8 cellular contexts compared by ENCODE assay signal in genomic region chr16:29975134-29975538, GRCh38. TPM values are rescaled to one million over a fixed set of nuclear protein-coding genes. Genes with fewer than 3 reads are reported as not detected.
DNase-seq lines count a peak whose midpoint lies in the region; FAIRE-seq and TF ChIP-seq lines count a peak whose summit lies in the region.

No MANE protein-coding gene starts in this region.

- no peak overlapping the region for H2BK15ac ChIP-seq in H9 (ENCODE audit: low read depth, low read length)

- no peak overlapping the region for H3K23ac ChIP-seq in H9 (ENCODE audit: insufficient read length, low read depth, low read length)

- no peak overlapping the region for H3K56ac ChIP-seq in H9 (ENCODE audit: insufficient read length, low read depth, low read length)

- DNase-seq in H9 = no peak
- DNase-seq in left ventricle myocardium inferior = no peak
- no peak for DNase-seq in small intestine
- DNase-seq in NCI-H1694 treated with DMSO at 0.1 percent for 48 hours (lab: John Stamatoyannopoulos, UW) = no peak
- DNase-seq in NK-92 (lab: John Stamatoyannopoulos, UW; ENCODE audit: unreplicated experiment) = no peak
- DNase-seq in stimulated activated CD4-positive, alpha-beta T cell treated with anti-CD3 and anti-CD28 coated beads, Interleukin-15, amount 100 ng/mL, for 24 hours = no peak

- H3K36me3 ChIP-seq in left ventricle myocardium inferior (peaks cover 30% of the 10 kb centered on the region), skeletal muscle satellite cell (ENCODE audit: insufficient read depth, low read length) (peaks cover 41% of the 10 kb centered on the region), small intestine (ENCODE audit: control insufficient read depth in 2 of 2, insufficient read depth in 2 of 2, low read length in 2 of 2) (peaks cover 4 to 11% of the 10 kb centered on the region in 2 donors)

- H2BK120ac ChIP-seq in H9 (ENCODE audit: low read depth, low read length, poor library complexity, severe bottlenecking) = no peak overlapping the region

- no peak overlapping the region for H3K4ac ChIP-seq in H9 (ENCODE audit: low read depth, low read length)

- H4K91ac ChIP-seq in H9 (ENCODE audit: insufficient read length, low read depth, low read length) = no peak overlapping the region

- H3K9ac ChIP-seq in H9 (ENCODE audit: extremely low read depth, insufficient read length, low read length) (peak overlapping the region; percentile 49), skeletal muscle satellite cell (ENCODE audit: low read depth, low read length) (peak overlapping the region; percentile 95)

- H3K4me1 Mint-ChIP-seq in H9 = peaks cover 29% of the 10 kb centered on the region in 2 experiments

- no peak overlapping the region for H2AK5ac ChIP-seq in H9 (ENCODE audit: insufficient read length, low read length)

- no peak overlapping the region for H3K27ac Mint-ChIP-seq in H9

- no peak overlapping the region for H4K5ac ChIP-seq in H9 (ENCODE audit: insufficient read length, low read depth, low read length)

- no peak overlapping the region for H3K14ac ChIP-seq in H9 (ENCODE audit: insufficient read depth, low read length)

- H2BK5ac ChIP-seq in H9 (ENCODE audit: insufficient read length, low read length) = no peak overlapping the region

- H3K4me3 Mint-ChIP-seq in H9 = peak overlapping the region; percentile 95 to 96

- H3K79me1 ChIP-seq in H9 (ENCODE audit: insufficient read depth, low read depth, low read length, poor library complexity, severe bottlenecking) = peaks cover 7% of the 10 kb centered on the region

- H3T11ph ChIP-seq in H9 (ENCODE audit: low read length) = no peak overlapping the region

- no peak overlapping the region for H3K18ac ChIP-seq in H9 (ENCODE audit: insufficient read length, low read depth, low read length)

- H3K4me1 ChIP-seq in H9 (ENCODE audit: insufficient read depth, low read length) (peaks cover 3% of the 10 kb centered on the region; the same call in 1 of the 2 replicates), left ventricle myocardium inferior (peaks cover 67% of the 10 kb centered on the region), skeletal muscle satellite cell (ENCODE audit: control insufficient read depth, insufficient read depth, low read length) (peaks cover 31% of the 10 kb centered on the region), small intestine (ENCODE audit: control insufficient read depth in 2 of 2, insufficient read depth in 1 of 2, low read depth in 1 of 2, low read length in 1 of 2) (peaks cover 0 to 12% of the 10 kb centered on the region in 2 donors)

- H3K4me3 ChIP-seq in WI38 (ENCODE audit: low read depth, low read length) (peak overlapping the region; percentile 85), left ventricle myocardium inferior (peak overlapping the region; percentile 97), skeletal muscle satellite cell (ENCODE audit: low read length) (peak overlapping the region; percentile 89), small intestine (ENCODE audit: low read depth in 1 of 2, low read length in 2 of 2) (peak overlapping the region in 1 of 2 donors; percentile 83)

- no peak overlapping the region for H4K8ac ChIP-seq in H9 (replicated peaks; ENCODE audit: insufficient read length, low read depth, low read length)

- H3K23me2 ChIP-seq in H9 (ENCODE audit: insufficient read length, low read depth, low read length, poor library complexity, severe bottlenecking) = peaks cover 14% of the 10 kb centered on the region

- peaks cover 16% of the 10 kb centered on the region for H3K27me3 Mint-ChIP-seq in H9 (ENCODE audit: low read depth)

- H3K4me2 ChIP-seq in H9 (ENCODE audit: insufficient read depth, insufficient read length, low read length) = peak overlapping the region; percentile 84
- peak overlapping the region; percentile 88 for H3K4me2 ChIP-seq in skeletal muscle satellite cell (ENCODE audit: low read length)

- peaks cover 37 to 50% (median 49%) of the 10 kb centered on the region in 3 experiments for H3K36me3 Mint-ChIP-seq in H9 (ENCODE audit: insufficient read depth in 1 of 3, low read depth in 3 of 3)

- WGBS in H9 (ENCODE audit: extremely low coverage, insufficient read length, low lambda C conversion rate) = no CpG with 5 or more reads among the region's 5 CpGs
- WGBS in small intestine, 3 donors = 42 to 65% (median 54%) methylated on average over 5 of the region's 5 CpGs

- intact Hi-C loops in left ventricle myocardium inferior (cut with micrococcal nuclease) = no loop called here

- peaks cover 7% of the 10 kb centered on the region for H3K9me3 ChIP-seq in H9 (ENCODE audit: control insufficient read depth, low read depth, low read length)
- H3K9me3 ChIP-seq in left ventricle myocardium inferior (replicated peaks) = no peaks in the 10 kb centered on the region
- H3K9me3 ChIP-seq in skeletal muscle satellite cell (replicated peaks; ENCODE audit: low read length) = no peaks in the 10 kb centered on the region
- H3K9me3 ChIP-seq in small intestine (ENCODE audit: control insufficient read depth, low read depth) = no peaks in the 10 kb centered on the region

- H4K20me1 ChIP-seq in H9 (ENCODE audit: control insufficient read depth, insufficient read depth, insufficient read length) = no peaks in the 10 kb centered on the region

- peaks cover 3% of the 10 kb centered on the region; the same call in 1 of the 2 replicates for H3K27me3 ChIP-seq in H9 (ENCODE audit: insufficient read depth, low read length)
- no peaks in the 10 kb centered on the region for H3K27me3 ChIP-seq in left ventricle myocardium inferior (ENCODE audit: low read depth)
- H3K27me3 ChIP-seq in skeletal muscle satellite cell (ENCODE audit: control insufficient read depth, insufficient read depth, low read length) = no peaks in the 10 kb centered on the region
- no peaks in the 10 kb centered on the region for H3K27me3 ChIP-seq in small intestine (ENCODE audit: control insufficient read depth in 2 of 2, insufficient read depth in 2 of 2, low read length in 2 of 2)

- peaks cover 14 to 16% of the 10 kb centered on the region in 2 experiments for H3K9me3 Mint-ChIP-seq in H9

- no peak for FAIRE-seq in small intestine (lab: Jason Lieb, UNC)

- TF ChIP-seq CTCF in H9 (conservative IDR thresholded peaks at IDR 0.05) = no peak
- TF ChIP-seq CTCF in WI38 (IDR thresholded peaks at IDR 0.05; ENCODE audit: low read depth, low read length) = no peak
- TF ChIP-seq CTCF in left ventricle myocardium inferior (IDR thresholded peaks at IDR 0.05; ENCODE audit: borderline replicate concordance) = no peak

- no peak overlapping the region for H2BK12ac ChIP-seq in H9 (ENCODE audit: insufficient read length, low read depth, low read length)

- peaks cover 5% of the 10 kb centered on the region; the same call in 1 of the 2 replicates for H3K79me2 ChIP-seq in H9 (ENCODE audit: insufficient read depth, low read length)

- no peak overlapping the region for H3K27ac ChIP-seq in H9 (ENCODE audit: insufficient read length, low read depth, low read length)
- peak overlapping the region; percentile 96 for H3K27ac ChIP-seq in left ventricle myocardium inferior (replicated peaks)
- H3K27ac ChIP-seq in small intestine (ENCODE audit: low read depth in 1 of 2, low read length in 1 of 2) = peak overlapping the region in 1 of 2 donors; percentile 95

- no peak overlapping the region for H2AFZ ChIP-seq in H9 (ENCODE audit: low read length)

- no peak overlapping the region for H2BK20ac ChIP-seq in H9 (ENCODE audit: low read depth, low read length, poor library complexity, severe bottlenecking)

RNA-seq across cellular contexts. Expression of gene TAOK2, which starts 1.5 kb away (rescaled TPM):
- 43.1 and 43.9 TPM in 2 replicates for total RNA-seq in H9 (2021)
- total RNA-seq in left ventricle myocardium inferior = 34.3 TPM
- total RNA-seq in skeletal muscle satellite cell (2012; rRNA removed) = 46.4 and 48.5 TPM in 2 replicates
- polyA plus RNA-seq in small intestine = 10 to 100 TPM; 21.6 to 30.0 (median 28.0) TPM

RNA-seq across cellular contexts. Expression of gene TMEM219, which starts 13.3 kb away (rescaled TPM):
- 82.1 and 89.1 TPM in 2 replicates for total RNA-seq in H9 (2021)
- total RNA-seq in left ventricle myocardium inferior = 63.2 TPM
- 61.6 and 63.6 TPM in 2 replicates for total RNA-seq in skeletal muscle satellite cell (2012; rRNA removed)
- polyA plus RNA-seq in small intestine = 100 to 1,000 TPM; 170 to 334 (median 314) TPM

RNA-seq across cellular contexts. Expression of gene HIRIP3, which starts 20.3 kb away (rescaled TPM):
- total RNA-seq in H9 (2021) (18.5 and 21.6 TPM in 2 replicates), left ventricle myocardium inferior (18.8 TPM)
- total RNA-seq in skeletal muscle satellite cell (2012; rRNA removed) = 6.1 and 7.0 TPM in 2 replicates
- 10 to 100 TPM; 14.6 to 15.2 (median 15.0) TPM for polyA plus RNA-seq in small intestine

RNA-seq across cellular contexts. Expression of gene INO80E, which starts 20.9 kb away (rescaled TPM):
- total RNA-seq in H9 (2021) (94.1 and 101 TPM in 2 replicates), left ventricle myocardium inferior (29.0 TPM)
- total RNA-seq in skeletal muscle satellite cell (2012; rRNA removed) = 30.8 and 35.5 TPM in 2 replicates
- polyA plus RNA-seq in small intestine = 10 to 100 TPM; 49.2 to 80.4 (median 55.1) TPM

RNA-seq across cellular contexts. Expression of gene DOC2A, which starts 35.7 kb away (rescaled TPM):
- 10.2 and 12.2 TPM in 2 replicates for total RNA-seq in H9 (2021)
- 0.66 TPM for total RNA-seq in left ventricle myocardium inferior
- not detected in 2 replicates for total RNA-seq in skeletal muscle satellite cell (2012; rRNA removed)
- polyA plus RNA-seq in small intestine = 1 to 10 TPM in 2 of 3 donors, not detected in 1; 1.3 to 1.6 TPM
